12 cellular contexts compared by ENCODE assay signal in genomic region chr22:25076281-25076680, GRCh38.
DNase-seq lines count a peak whose midpoint lies in the region; ATAC-seq, FAIRE-seq and TF ChIP-seq lines count a peak whose summit lies in the region.
"Had no signal": no experiment of that assay in that cellular context is flagged by ENCODE, and none has a peak within 500 bp of the region (broad histone marks: within the 10 kb centered on the region; RNA-seq: fewer than 3 reads in every experiment).

No MANE protein-coding gene starts in this region.

- H3K9me3 Mint-ChIP-seq in activated CD4-positive, alpha-beta memory T cell treated with anti-CD3 and anti-CD28 coated beads, Interleukin-2, amount 10 ng/mL, durations not matched to agents 7 days and 5 days, result no peaks in the 10 kb centered on the region
- H3K9me3 Mint-ChIP-seq: stimulated activated memory B cell treated with anti-CD40 and anti-IgM and Interleukin-4, amounts not matched to agents 10 μg/mL and 1 μg/mL and 100 μg/mL, for 72 hours had no signal

- H3K36me3 Mint-ChIP-seq in activated CD4-positive, alpha-beta memory T cell treated with anti-CD3 and anti-CD28 coated beads, Interleukin-2, amount 10 ng/mL, durations not matched to agents 7 days and 5 days (ENCODE audit: low read depth), result peaks cover 3% of the 10 kb centered on the region
- H3K36me3 Mint-ChIP-seq: stimulated activated memory B cell treated with anti-CD40 and anti-IgM and Interleukin-4, amounts not matched to agents 10 μg/mL and 1 μg/mL and 100 μg/mL, for 72 hours had no signal

- FAIRE-seq in bronchial epithelial cell (lab: Jason Lieb, UNC), result peak; percentile 58

- CTCF ChIA-PET in activated CD4-positive, alpha-beta memory T cell treated with anti-CD3 and anti-CD28 coated beads, Interleukin-2, amount 10 ng/mL, durations not matched to agents 7 days and 5 days (lab: Charles Lee), result interaction anchor here (1.0 to 1.7 kb wide), 5 partner anchors 8 to 34 kb away, joined by 3 to 6 read pairs (median 6); no protein-coding TSS in a partner anchor

- peak overlapping the region; percentile 36 for H3K4me3 Mint-ChIP-seq in activated CD4-positive, alpha-beta memory T cell treated with anti-CD3 and anti-CD28 coated beads, Interleukin-2, amount 10 ng/mL, durations not matched to agents 7 days and 5 days
- H3K4me3 Mint-ChIP-seq: stimulated activated memory B cell treated with anti-CD40 and anti-IgM and Interleukin-4, amounts not matched to agents 10 μg/mL and 1 μg/mL and 100 μg/mL, for 72 hours had no signal

- ATAC-seq in HG02798 (IDR thresholded peaks at IDR 0.05; ENCODE audit: poor library complexity, unreplicated experiment) (no peak), HG02973 (IDR thresholded peaks at IDR 0.05; ENCODE audit: unreplicated experiment) (no peak), GM18868 (IDR thresholded peaks at IDR 0.05; ENCODE audit: unreplicated experiment) (no peak)
- ATAC-seq: stimulated activated memory B cell treated with anti-CD40 and anti-IgM and Interleukin-4, amounts not matched to agents 10 μg/mL and 1 μg/mL and 100 μg/mL, for 72 hours had no signal

- TF ChIP-seq CTCF in bronchial epithelial cell (IDR thresholded peaks at IDR 0.05; ENCODE audit: insufficient read depth, low read length, severe bottlenecking), result no peak

- no peaks in the 10 kb centered on the region for H3K27me3 Mint-ChIP-seq in activated CD4-positive, alpha-beta memory T cell treated with anti-CD3 and anti-CD28 coated beads, Interleukin-2, amount 10 ng/mL, durations not matched to agents 7 days and 5 days

- peak; percentile 59 for DNase-seq in OCI-M1 (lab: John Stamatoyannopoulos, UW)
- DNase-seq in activated CD4-positive, alpha-beta memory T cell treated with anti-CD3 and anti-CD28 coated beads, Interleukin-2, amount 10 ng/mL, durations not matched to agents 7 days and 5 days, result peak; percentile 26
- no peak for DNase-seq in bronchial epithelial cell (ENCODE audit: low read depth)
- DNase-seq in stimulated activated CD8-positive, alpha-beta memory T cell treated with anti-CD3 and anti-CD28 coated beads, Interleukin-15, amount 100 ng/mL, for 48 hours (ENCODE audit: low read depth in 2 of 2), result peak; percentile 58 to 74
- DNase-seq in DMS79 (lab: John Stamatoyannopoulos, UW), result no peak
- DNase-seq: colonic mucosa, right lobe of liver had no signal

- H3K27ac Mint-ChIP-seq in activated CD4-positive, alpha-beta memory T cell treated with anti-CD3 and anti-CD28 coated beads, Interleukin-2, amount 10 ng/mL, durations not matched to agents 7 days and 5 days, result peak overlapping the region; percentile 67
- H3K27ac Mint-ChIP-seq: stimulated activated memory B cell treated with anti-CD40 and anti-IgM and Interleukin-4, amounts not matched to agents 10 μg/mL and 1 μg/mL and 100 μg/mL, for 72 hours had no signal

- H3K27me3 ChIP-seq in bronchial epithelial cell (ENCODE audit: control insufficient read depth, insufficient read depth, low read length), result no peaks in the 10 kb centered on the region
- H3K27me3 ChIP-seq: colonic mucosa, right lobe of liver had no signal

- no peak overlapping the region for H3K4me3 ChIP-seq in bronchial epithelial cell (ENCODE audit: low read depth, low read length)
- H3K4me3 ChIP-seq: colonic mucosa, right lobe of liver, SJSA1 had no signal

- peaks cover 52% of the 10 kb centered on the region for H3K4me1 Mint-ChIP-seq in activated CD4-positive, alpha-beta memory T cell treated with anti-CD3 and anti-CD28 coated beads, Interleukin-2, amount 10 ng/mL, durations not matched to agents 7 days and 5 days
- H3K4me1 Mint-ChIP-seq: stimulated activated memory B cell treated with anti-CD40 and anti-IgM and Interleukin-4, amounts not matched to agents 10 μg/mL and 1 μg/mL and 100 μg/mL, for 72 hours had no signal

- POLR2A ChIA-PET in activated CD4-positive, alpha-beta memory T cell treated with anti-CD3 and anti-CD28 coated beads, Interleukin-2, amount 10 ng/mL, durations not matched to agents 7 days and 5 days (lab: Charles Lee), result interaction anchor here (1.1 to 2.6 kb wide), 5 partner anchors 8 to 89 kb away, joined by 3 to 23 read pairs (median 5); no protein-coding TSS in a partner anchor

- peaks cover 4% of the 10 kb centered on the region for H3K36me3 ChIP-seq in bronchial epithelial cell (ENCODE audit: control insufficient read depth, insufficient read depth, low read length)
- H3K36me3 ChIP-seq: colonic mucosa, right lobe of liver, SJSA1 had no signal

Comparison
In these comparisons a context has a peak if more than half of its experiments do, and no peak if none do; other contexts are left out.
1. DNase-seq: peak in OCI-M1 (single experiment), activated CD4-positive, alpha-beta memory T cell treated with anti-CD3 and anti-CD28 coated beads, Interleukin-2, amount 10 ng/mL, durations not matched to agents 7 days and 5 days (single experiment) and stimulated activated CD8-positive, alpha-beta memory T cell treated with anti-CD3 and anti-CD28 coated beads, Interleukin-15, amount 100 ng/mL, for 48 hours (2 of 2); none in bronchial epithelial cell (single experiment) and DMS79 (single experiment).